ENCODE assay signal across 13 cellular contexts in the genomic region with DNA sequence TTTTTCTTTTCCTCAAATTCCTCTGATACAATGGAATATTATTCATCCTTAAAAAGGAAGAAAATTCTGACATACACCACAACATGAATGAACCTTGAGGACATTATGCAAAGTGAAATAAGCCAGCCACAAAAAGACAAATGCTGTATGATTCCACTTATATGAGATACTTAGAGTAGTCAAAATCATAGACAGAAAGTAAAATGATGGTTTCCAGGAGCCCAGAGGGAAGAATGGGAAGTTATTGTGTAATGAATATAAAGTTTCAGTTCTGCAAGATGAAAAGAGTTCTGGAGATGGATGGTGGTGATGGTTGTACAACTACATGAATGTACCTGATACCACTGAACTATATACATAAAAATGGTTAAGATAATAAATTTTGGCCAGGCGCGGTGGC. TPM values are rescaled to one million over a fixed set of nuclear protein-coding genes. Genes with fewer than 3 reads are reported as not detected.
DNase-seq lines count a peak whose midpoint lies in the region; ATAC-seq and TF ChIP-seq lines count a peak whose summit lies in the region.
"Had no signal": no experiment of that assay in that cellular context is flagged by ENCODE, and none has a peak within 500 bp of the region (broad histone marks: within the 10 kb centered on the region; RNA-seq: fewer than 3 reads in every experiment).

No MANE protein-coding gene starts in this region.

- no peak overlapping the region for H3K4me3 ChIP-seq in BLaER1 treated with 17β-estradiol and CSF1 and Interleukin-3, amounts not matched to agents 10 nM and 100 nM
- H3K4me3 ChIP-seq in HEK293 (ENCODE audit: low read depth, low read length): no peak overlapping the region
- H3K4me3 ChIP-seq in thyroid gland (replicated peaks in 1 of 3): no peak overlapping the region

- intact Hi-C loops in thyroid gland (cut with DNase I): no loop called here

- peaks cover 15% of the 10 kb centered on the region for H3K36me3 Mint-ChIP-seq in endothelial cell (ENCODE audit: low read depth, unreplicated experiment)
- H3K36me3 Mint-ChIP-seq: CD4-positive, CD25-positive, alpha-beta regulatory T cell; IgD-negative memory B cell had no signal

- no peaks in the 10 kb centered on the region for H3K27me3 ChIP-seq in BLaER1 treated with 17β-estradiol and CSF1 and Interleukin-3, amounts not matched to agents 10 nM and 100 nM
- H3K27me3 ChIP-seq in thyroid gland: no peaks in the 10 kb centered on the region

- H3K4me3 Mint-ChIP-seq in endothelial cell (ENCODE audit: unreplicated experiment): peak overlapping the region; percentile 17
- H3K4me3 Mint-ChIP-seq: CD4-positive, CD25-positive, alpha-beta regulatory T cell; IgD-negative memory B cell had no signal

- DNase-seq in NOMO-1 treated with DMSO at 0.1 percent for 48 hours (lab: John Stamatoyannopoulos, UW; ENCODE audit: unreplicated experiment) (peak; percentile 37), endothelial cell (ENCODE audit: low spot score) (no peak), thyroid gland (no peak)
- DNase-seq: CD4-positive, CD25-positive, alpha-beta regulatory T cell; DMS53; GF-D8; HCEC 1CT had no signal

- H3K9me3 Mint-ChIP-seq in endothelial cell (ENCODE audit: unreplicated experiment): no peaks in the 10 kb centered on the region

- CTCF ChIA-PET in HEK293 (lab: Yijun Ruan, JAX): no interaction called here

- peaks cover 5 to 22% (median 18%) of the 10 kb centered on the region in 11 experiments; a peak in 21 of 22 replicates for H3K9me3 ChIP-seq in BLaER1 treated with 17β-estradiol and CSF1 and Interleukin-3, amounts not matched to agents 10 nM and 100 nM (replicated peaks in 1 of 11)
- H3K9me3 ChIP-seq in HEK293 (ENCODE audit: control insufficient read depth, insufficient read depth, low read depth, low read length) (no peaks in the 10 kb centered on the region), thyroid gland (no peaks in the 10 kb centered on the region)

- no peaks in the 10 kb centered on the region for H3K4me1 Mint-ChIP-seq in endothelial cell (ENCODE audit: unreplicated experiment)

- ATAC-seq in HG02938 (IDR thresholded peaks at IDR 0.05; ENCODE audit: unreplicated experiment) (no peak), HG03135 (IDR thresholded peaks at IDR 0.05; ENCODE audit: unreplicated experiment) (no peak)

- WGBS in thyroid gland, 2 donors: 95 to 98% methylated on average over 2 of the region's 2 CpGs

- TF ChIP-seq CTCF in HEK293 (tag by site-specific recombination; IDR thresholded peaks at IDR 0.05) (no peak), endothelial cell (IDR thresholded peaks at IDR 0.05; ENCODE audit: unreplicated experiment) (no peak), thyroid gland (IDR thresholded peaks at IDR 0.05) (no peak)

- no peak overlapping the region; a peak in 1 of 22 replicates for H3K27ac ChIP-seq in BLaER1 treated with 17β-estradiol and CSF1 and Interleukin-3, amounts not matched to agents 10 nM and 100 nM
- no peak overlapping the region for H3K27ac ChIP-seq in HEK293 (ENCODE audit: extremely low read depth, low read depth, low read length)
- no peak overlapping the region for H3K27ac ChIP-seq in thyroid gland

- no peak overlapping the region for H3K9ac ChIP-seq in BLaER1 treated with 17β-estradiol and CSF1 and Interleukin-3, amounts not matched to agents 10 nM and 100 nM

- H3K36me3 ChIP-seq in BLaER1 treated with 17β-estradiol and CSF1 and Interleukin-3, amounts not matched to agents 10 nM and 100 nM: no peaks in the 10 kb centered on the region
- H3K36me3 ChIP-seq in HEK293 (ENCODE audit: control insufficient read depth in 2 of 2, insufficient read depth in 1 of 2, low read length in 2 of 2) (no peaks in the 10 kb centered on the region), thyroid gland (no peaks in the 10 kb centered on the region)

- TF ChIP-seq POLR2A in thyroid gland (IDR thresholded peaks at IDR 0.05): no peak

- H3K4me2 ChIP-seq in BLaER1 treated with 17β-estradiol and CSF1 and Interleukin-3, amounts not matched to agents 10 nM and 100 nM: peak overlapping the region in 6 of 11 experiments; percentile 24 to 51 (median 44); a peak in 10 of 22 replicates

- H3K27ac Mint-ChIP-seq in endothelial cell (ENCODE audit: unreplicated experiment): no peak overlapping the region
- H3K27ac Mint-ChIP-seq: CD4-positive, CD25-positive, alpha-beta regulatory T cell; IgD-negative memory B cell had no signal

- POLR2A ChIA-PET in HEK293 (lab: Yijun Ruan, JAX): no interaction called here

- peaks cover 0 to 37% (median 20%) of the 10 kb centered on the region in 10 experiments; a peak in 13 of 20 replicates for H3K4me1 ChIP-seq in BLaER1 treated with 17β-estradiol and CSF1 and Interleukin-3, amounts not matched to agents 10 nM and 100 nM
- no peaks in the 10 kb centered on the region for H3K4me1 ChIP-seq in HEK293 (ENCODE audit: control insufficient read depth, insufficient read depth, low read length)
- H3K4me1 ChIP-seq in thyroid gland: no peaks in the 10 kb centered on the region

- H4K20me1 ChIP-seq in BLaER1 treated with 17β-estradiol and CSF1 and Interleukin-3, amounts not matched to agents 10 nM and 100 nM: no peaks in the 10 kb centered on the region

- H3K27me3 Mint-ChIP-seq in endothelial cell (ENCODE audit: unreplicated experiment): no peaks in the 10 kb centered on the region
- H3K27me3 Mint-ChIP-seq: CD4-positive, CD25-positive, alpha-beta regulatory T cell; IgD-negative memory B cell had no signal

TF ChIP-seq in HEK293, 187 proteins besides CTCF, POLR2A, EP300 and RAD21:
- TF ChIP-seq, protein P1, sequence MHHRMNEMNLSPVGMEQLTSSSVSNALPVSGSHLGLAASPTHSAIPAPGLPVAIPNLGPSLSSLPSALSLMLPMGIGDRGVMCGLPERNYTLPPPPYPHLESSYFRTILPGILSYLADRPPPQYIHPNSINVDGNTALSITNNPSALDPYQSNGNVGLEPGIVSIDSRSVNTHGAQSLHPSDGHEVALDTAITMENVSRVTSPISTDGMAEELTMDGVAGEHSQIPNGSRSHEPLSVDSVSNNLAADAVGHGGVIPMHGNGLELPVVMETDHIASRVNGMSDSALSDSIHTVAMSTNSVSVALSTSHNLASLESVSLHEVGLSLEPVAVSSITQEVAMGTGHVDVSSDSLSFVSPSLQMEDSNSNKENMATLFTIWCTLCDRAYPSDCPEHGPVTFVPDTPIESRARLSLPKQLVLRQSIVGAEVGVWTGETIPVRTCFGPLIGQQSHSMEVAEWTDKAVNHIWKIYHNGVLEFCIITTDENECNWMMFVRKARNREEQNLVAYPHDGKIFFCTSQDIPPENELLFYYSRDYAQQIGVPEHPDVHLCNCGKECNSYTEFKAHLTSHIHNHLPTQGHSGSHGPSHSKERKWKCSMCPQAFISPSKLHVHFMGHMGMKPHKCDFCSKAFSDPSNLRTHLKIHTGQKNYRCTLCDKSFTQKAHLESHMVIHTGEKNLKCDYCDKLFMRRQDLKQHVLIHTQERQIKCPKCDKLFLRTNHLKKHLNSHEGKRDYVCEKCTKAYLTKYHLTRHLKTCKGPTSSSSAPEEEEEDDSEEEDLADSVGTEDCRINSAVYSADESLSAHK (tag by site-specific recombination; IDR thresholded peaks at IDR 0.05): peak; percentile 70
- TF ChIP-seq, protein P2, sequence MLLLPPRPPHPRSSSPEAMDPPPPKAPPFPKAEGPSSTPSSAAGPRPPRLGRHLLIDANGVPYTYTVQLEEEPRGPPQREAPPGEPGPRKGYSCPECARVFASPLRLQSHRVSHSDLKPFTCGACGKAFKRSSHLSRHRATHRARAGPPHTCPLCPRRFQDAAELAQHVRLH (tag by site-specific recombination; IDR thresholded peaks at IDR 0.05): no peak
- TF ChIP-seq ZNF112 (tag by site-specific recombination; IDR thresholded peaks at IDR 0.05): no peak

RNA-seq across cellular contexts. Expression of a gene that starts 18.3 kb away (rescaled TPM):
- total RNA-seq in endothelial cell (ENCODE audit: unreplicated experiment): 56.0 TPM
- total RNA-seq in thyroid gland: 100 to 1,000 TPM in 2 of 4 donors, 10 to 100 TPM in 2; 54.3 to 169 (median 98.5) TPM
- total RNA-seq: HT-29 had no signal
